Comparison of ENCODE assay signal across 1 cellular context in genomic region chr11:76677010-76677771, GRCh38.
TF ChIP-seq lines count a peak whose summit lies in the region.

No MANE protein-coding gene starts in this region.

TF ChIP-seq in H1, 55 proteins besides CTCF, POLR2A, EP300 and RAD21:
- TF ChIP-seq ASH2L (IDR thresholded peaks at IDR 0.05; ENCODE audit: low read length) (no peak), TAF7 (optimal IDR thresholded peaks at IDR 0.05; ENCODE audit: borderline replicate concordance, low read depth, low read length) (no peak), POLR2AphosphoS5 (IDR thresholded peaks at IDR 0.05; ENCODE audit: low read depth, low read length) (no peak), POU5F1 (IDR thresholded peaks at IDR 0.05; ENCODE audit: low read depth, low read length) (no peak), HDAC2 (IDR thresholded peaks at IDR 0.05; ENCODE audit: borderline replicate concordance in 1 of 2, low read depth in 2 of 2, low read length in 2 of 2) (no peak)
TF ChIP-seq in H1: peak in this region for 0.
